Comparison of ENCODE assay signal across 21 cellular contexts in the genomic region with DNA sequence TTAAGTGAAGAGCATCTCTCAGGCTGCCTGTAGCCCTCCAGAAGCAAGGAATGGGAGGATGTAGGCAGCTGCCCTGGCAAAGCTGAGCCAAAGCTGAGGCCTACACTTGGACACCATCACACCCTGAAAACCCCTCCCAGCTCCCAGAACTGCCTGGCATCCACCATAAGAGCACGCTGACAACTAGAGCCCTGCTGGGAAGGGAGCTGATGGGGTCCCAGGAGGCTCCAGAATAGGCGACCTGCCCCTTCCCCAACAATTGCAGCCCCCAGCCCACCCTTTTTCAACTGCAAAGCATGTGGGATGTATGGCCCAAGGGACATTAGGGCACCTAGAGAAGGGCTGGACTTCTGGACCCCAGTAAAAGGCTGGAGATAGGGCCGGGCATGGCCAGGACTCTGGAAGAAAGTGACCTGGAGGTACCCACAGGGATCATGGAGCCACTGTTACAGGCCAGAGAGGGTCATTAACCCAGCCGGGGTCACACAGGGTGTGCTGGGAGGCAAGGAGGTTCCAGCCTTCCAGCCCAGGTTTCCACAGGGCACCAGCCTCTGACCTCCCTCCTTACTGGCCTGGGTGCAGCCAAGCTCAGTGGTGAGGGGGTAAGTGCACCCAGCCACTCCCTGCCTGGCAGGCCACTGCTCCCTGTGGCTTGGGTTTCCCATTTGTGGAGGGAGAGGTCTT. TPM values are rescaled to one million over a fixed set of nuclear protein-coding genes. Genes with fewer than 3 reads are reported as not detected.
DNase-seq lines count a peak whose midpoint lies in the region; ATAC-seq and TF ChIP-seq lines count a peak whose summit lies in the region.
"Had no signal": no experiment of that assay in that cellular context is flagged by ENCODE, and none has a peak within 500 bp of the region (broad histone marks: within the 10 kb centered on the region; RNA-seq: fewer than 3 reads in every experiment).

No MANE protein-coding gene starts in this region.

- H3K9me2 ChIP-seq in SK-N-SH, result no peaks in the 10 kb centered on the region

- H3K4me3 ChIP-seq in SK-N-SH (ENCODE audit: low read depth in 2 of 2, low read length in 1 of 2), result no peak overlapping the region
- no peak overlapping the region for H3K4me3 ChIP-seq in dorsolateral prefrontal cortex
- no peak overlapping the region for H3K4me3 ChIP-seq in psoas muscle
- H3K4me3 ChIP-seq: gastrocnemius medialis, uterus had no signal

- CTCF ChIA-PET in SK-N-SH (lab: Yijun Ruan, JAX), result interaction anchor here (1.1 to 1.4 kb wide), 3 partner anchors 22 to 144 kb away, joined by 3 to 6 read pairs (median 3); no protein-coding TSS in a partner anchor

- ATAC-seq in SK-N-SH treated with all-trans-retinoic acid at 6 μM for 48 hours, result no peak
- no peak for ATAC-seq in left colon
- no peak for ATAC-seq in psoas muscle
- ATAC-seq: gastrocnemius medialis had no signal

- no peaks in the 10 kb centered on the region for H3K79me2 ChIP-seq in SK-N-SH (ENCODE audit: insufficient read depth)

- peak; percentile 24 for DNase-seq in SK-N-SH
- DNase-seq in dorsolateral prefrontal cortex, result peak in 8 of 10 donors; percentile 1 to 39 (median 20)
- peak; percentile 2 to 13 for DNase-seq in left colon
- DNase-seq in psoas muscle, result peak; percentile 5 to 23
- no peak for DNase-seq in activated T-cell treated with anti-CD3 and anti-CD28 coated beads, Interleukin-2, amount 50 U/mL, for 48 hours
- no peak for DNase-seq in LoVo (ENCODE audit: low spot score)
- no peak for DNase-seq in C1 segment of cervical spinal cord (lab: John Stamatoyannopoulos, UW)
- DNase-seq: 8988T; activated naive CD8-positive, alpha-beta T cell treated with anti-CD3 and anti-CD28 coated beads for 36 hours; activated T-cell treated with anti-CD3 and anti-CD28 coated beads for 4 hours; erythroblast; HFFc6; NCI-H1092; NCI-H2029 treated with DMSO at 0.1 percent for 48 hours; NCI-H510A; stimulated activated CD4-positive, alpha-beta T cell treated with anti-CD3 and anti-CD28 coated beads, Interleukin-2, amount 100 ng/mL, for 48 hours had no signal

- H3K4me2 ChIP-seq in SK-N-SH, result no peak overlapping the region
- H3K4me2 ChIP-seq: KMS-11 had no signal

- no peaks in the 10 kb centered on the region for H4K20me1 ChIP-seq in SK-N-SH (ENCODE audit: insufficient read depth)

- H3F3A ChIP-seq in SK-N-SH (replicated peaks; ENCODE audit: insufficient read depth), result no peaks in the 10 kb centered on the region

- H2AFZ ChIP-seq in SK-N-SH (ENCODE audit: low read depth), result no peak overlapping the region

- H3K4me1 ChIP-seq in SK-N-SH (ENCODE audit: control insufficient read depth in 1 of 2, insufficient read depth in 2 of 2, low read depth in 1 of 2, low read length in 1 of 2) (peaks cover 0 to 90% of the 10 kb centered on the region in 2 experiments; a peak in 2 of 4 replicates), psoas muscle (no peaks in the 10 kb centered on the region)
- H3K4me1 ChIP-seq: gastrocnemius medialis, uterus had no signal

- H3K27ac ChIP-seq in SK-N-SH (ENCODE audit: low read depth in 2 of 2, low read length in 1 of 2), result peak overlapping the region in 1 of 2 experiments; percentile 69; a peak in 2 of 4 replicates
- peak overlapping the region in 46 of 59 donors; percentile 4 to 74 (median 48) for H3K27ac ChIP-seq in dorsolateral prefrontal cortex
- H3K27ac ChIP-seq in psoas muscle, result no peak overlapping the region
- H3K27ac ChIP-seq: gastrocnemius medialis, KMS-11, RWPE1, uterus had no signal

- H3K9me3 ChIP-seq in SK-N-SH (no peaks in the 10 kb centered on the region), psoas muscle (no peaks in the 10 kb centered on the region)
- H3K9me3 ChIP-seq: gastrocnemius medialis, uterus had no signal

- intact Hi-C loops in dorsolateral prefrontal cortex (cut with DNase I), result no loop called here
- intact Hi-C loops in left colon (cut with DNase I, micrococcal nuclease), result no loop called here
- intact Hi-C loops in psoas muscle (cut with DNase I), result no loop called here

- H3K9ac ChIP-seq in SK-N-SH, result no peak overlapping the region
- H3K9ac ChIP-seq: KMS-11 had no signal

- H3K27me3 ChIP-seq in SK-N-SH (ENCODE audit: insufficient read depth) (no peaks in the 10 kb centered on the region), dorsolateral prefrontal cortex (no peaks in the 10 kb centered on the region), psoas muscle (ENCODE audit: insufficient read depth in 3 of 3, low read length in 2 of 3) (no peaks in the 10 kb centered on the region)
- H3K27me3 ChIP-seq: gastrocnemius medialis, uterus had no signal

- TF ChIP-seq EP300 in SK-N-SH (IDR thresholded peaks at IDR 0.05; ENCODE audit: borderline replicate concordance in 1 of 2, low read depth in 1 of 2, low read length in 1 of 2), result no peak

- TF ChIP-seq CTCF in SK-N-SH (IDR thresholded peaks at IDR 0.05) (no peak), dorsolateral prefrontal cortex (IDR thresholded peaks at IDR 0.05 in 54 of 56, conservative IDR thresholded peaks at IDR 0.05 in 2 of 56; ENCODE audit: low read depth in 1 of 56, partially characterized antibody in 56 of 56) (no peak), psoas muscle (IDR thresholded peaks at IDR 0.05) (no peak)

- POLR2A ChIA-PET in SK-N-SH (lab: Yijun Ruan, JAX), result interaction anchor here (1.9 kb wide), 1 partner anchor 22 kb away, joined by 5 read pairs; no protein-coding TSS in a partner anchor

- no peaks in the 10 kb centered on the region for H3K36me3 ChIP-seq in SK-N-SH (replicated peaks in 1 of 2; ENCODE audit: control insufficient read depth in 1 of 2, insufficient read depth in 2 of 2, low read length in 1 of 2)
- no peaks in the 10 kb centered on the region for H3K36me3 ChIP-seq in psoas muscle (ENCODE audit: insufficient read depth in 1 of 2, low read depth in 1 of 2)
- H3K36me3 ChIP-seq: gastrocnemius medialis, uterus had no signal

- 44% methylated on average over 2 of the region's 4 CpGs for WGBS in SK-N-SH (ENCODE audit: low lambda C conversion rate)
- WGBS in psoas muscle, 3 donors, result 84 to 90% (median 87%) methylated on average over 4 of the region's 4 CpGs

- TF ChIP-seq RAD21 in SK-N-SH (IDR thresholded peaks at IDR 0.05; ENCODE audit: low read length), result no peak

TF ChIP-seq in SK-N-SH, 30 proteins besides CTCF, POLR2A, EP300 and RAD21 (continues in another document):
- no peak for TF ChIP-seq TEAD4 (IDR thresholded peaks at IDR 0.05; ENCODE audit: borderline replicate concordance, insufficient read depth)
- TF ChIP-seq, protein P1, sequence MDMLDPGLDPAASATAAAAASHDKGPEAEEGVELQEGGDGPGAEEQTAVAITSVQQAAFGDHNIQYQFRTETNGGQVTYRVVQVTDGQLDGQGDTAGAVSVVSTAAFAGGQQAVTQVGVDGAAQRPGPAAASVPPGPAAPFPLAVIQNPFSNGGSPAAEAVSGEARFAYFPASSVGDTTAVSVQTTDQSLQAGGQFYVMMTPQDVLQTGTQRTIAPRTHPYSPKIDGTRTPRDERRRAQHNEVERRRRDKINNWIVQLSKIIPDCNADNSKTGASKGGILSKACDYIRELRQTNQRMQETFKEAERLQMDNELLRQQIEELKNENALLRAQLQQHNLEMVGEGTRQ (IDR thresholded peaks at IDR 0.05; ENCODE audit: borderline replicate concordance, low read depth, low read length), result no peak
- no peak for TF ChIP-seq RXRA (IDR thresholded peaks at IDR 0.05; ENCODE audit: borderline replicate concordance, low read depth)
- no peak for TF ChIP-seq GATA2 (CRISPR knock-in tag; IDR thresholded peaks at IDR 0.05)

TF ChIP-seq in SK-N-SH treated with all-trans-retinoic acid at 6 μM for 48 hours, 23 proteins besides CTCF, POLR2A, EP300 and RAD21 (continues in another document):
- TF ChIP-seq, protein P2, sequence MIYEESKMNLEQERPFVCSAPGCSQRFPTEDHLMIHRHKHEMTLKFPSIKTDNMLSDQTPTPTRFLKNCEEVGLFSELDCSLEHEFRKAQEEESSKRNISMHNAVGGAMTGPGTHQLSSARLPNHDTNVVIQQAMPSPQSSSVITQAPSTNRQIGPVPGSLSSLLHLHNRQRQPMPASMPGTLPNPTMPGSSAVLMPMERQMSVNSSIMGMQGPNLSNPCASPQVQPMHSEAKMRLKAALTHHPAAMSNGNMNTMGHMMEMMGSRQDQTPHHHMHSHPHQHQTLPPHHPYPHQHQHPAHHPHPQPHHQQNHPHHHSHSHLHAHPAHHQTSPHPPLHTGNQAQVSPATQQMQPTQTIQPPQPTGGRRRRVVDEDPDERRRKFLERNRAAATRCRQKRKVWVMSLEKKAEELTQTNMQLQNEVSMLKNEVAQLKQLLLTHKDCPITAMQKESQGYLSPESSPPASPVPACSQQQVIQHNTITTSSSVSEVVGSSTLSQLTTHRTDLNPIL (CRISPR knock-in tag; IDR thresholded peaks at IDR 0.05; ENCODE audit: low read depth), result no peak
- TF ChIP-seq, protein P3, sequence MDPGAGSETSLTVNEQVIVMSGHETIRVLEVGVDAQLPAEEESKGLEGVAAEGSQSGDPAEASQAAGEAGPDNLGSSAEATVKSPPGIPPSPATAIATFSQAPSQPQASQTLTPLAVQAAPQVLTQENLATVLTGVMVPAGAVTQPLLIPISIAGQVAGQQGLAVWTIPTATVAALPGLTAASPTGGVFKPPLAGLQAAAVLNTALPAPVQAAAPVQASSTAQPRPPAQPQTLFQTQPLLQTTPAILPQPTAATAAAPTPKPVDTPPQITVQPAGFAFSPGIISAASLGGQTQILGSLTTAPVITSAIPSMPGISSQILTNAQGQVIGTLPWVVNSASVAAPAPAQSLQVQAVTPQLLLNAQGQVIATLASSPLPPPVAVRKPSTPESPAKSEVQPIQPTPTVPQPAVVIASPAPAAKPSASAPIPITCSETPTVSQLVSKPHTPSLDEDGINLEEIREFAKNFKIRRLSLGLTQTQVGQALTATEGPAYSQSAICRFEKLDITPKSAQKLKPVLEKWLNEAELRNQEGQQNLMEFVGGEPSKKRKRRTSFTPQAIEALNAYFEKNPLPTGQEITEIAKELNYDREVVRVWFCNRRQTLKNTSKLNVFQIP (CRISPR knock-in tag; IDR thresholded peaks at IDR 0.05; ENCODE audit: borderline replicate concordance, low read depth), result no peak
- TF ChIP-seq TOX (CRISPR knock-in tag; IDR thresholded peaks at IDR 0.05; ENCODE audit: borderline replicate concordance) (no peak), TCF4 (CRISPR knock-in tag; IDR thresholded peaks at IDR 0.05; ENCODE audit: borderline replicate concordance) (no peak)

RNA-seq across cellular contexts. Expression of a gene that starts 27.8 kb away (rescaled TPM):
- polyA plus RNA-seq in SK-N-SH (2012; rRNA removed) (1.6 and 4.2 TPM in 2 replicates), psoas muscle (10 to 100 TPM in 1 of 3 donors, 1 to 10 TPM in 1, under 1 TPM in 1; 0.59 to 15.8 (median 3.3) TPM)
- polyA plus RNA-seq in SK-N-SH (2012; cell fraction: cytosol; rRNA removed), result 1.7 and 4.1 TPM in 2 replicates
- polyA plus RNA-seq in SK-N-SH (2012; cell fraction: nucleus; rRNA removed), result 1.6 and 3.1 TPM in 2 replicates
- total RNA-seq in dorsolateral prefrontal cortex (10 to 100 TPM; 10.4 to 85.9 (median 23.1) TPM), left colon (1 to 10 TPM; 3.0 to 4.7 TPM), psoas muscle (1 to 10 TPM; 1.8 to 6.1 (median 5.5) TPM)

Comparison
In these comparisons a context has a peak if more than half of its experiments do, and no peak if none do; other contexts are left out.
1. DNase-seq: peak in SK-N-SH (single experiment), dorsolateral prefrontal cortex (8 of 10), left colon (2 of 2) and psoas muscle (2 of 2); none in activated T-cell treated with anti-CD3 and anti-CD28 coated beads, Interleukin-2, amount 50 U/mL, for 48 hours (0 of 2), LoVo (single experiment) and C1 segment of cervical spinal cord (0 of 14).